ENCODE assay signal across 14 cellular contexts in genomic region chr17:32274101-32274500, GRCh38. TPM values are rescaled to one million over a fixed set of nuclear protein-coding genes. Genes with fewer than 3 reads are reported as not detected.
A peak's percentile ranks its signal among the peaks of the same experiment; 100 is the strongest.
DNase-seq lines count a peak whose midpoint lies in the region; ATAC-seq and TF ChIP-seq lines count a peak whose summit lies in the region.
"Had no signal": no experiment of that assay in that cellular context is flagged by ENCODE, and none has a peak within 500 bp of the region (broad histone marks: within the 10 kb centered on the region; RNA-seq: fewer than 3 reads in every experiment).

No MANE protein-coding gene starts in this region.

- H2BK15ac ChIP-seq in H9 (ENCODE audit: low read depth, low read length) = no peak overlapping the region

- no peaks in the 10 kb centered on the region for H3K9me3 ChIP-seq in H9 (ENCODE audit: control insufficient read depth, low read depth, low read length)
- H3K9me3 ChIP-seq in uterus = no peaks in the 10 kb centered on the region
- H3K9me3 ChIP-seq: BLaER1, Caco-2 had no signal

- H3K27me3 Mint-ChIP-seq in H9 (ENCODE audit: low read depth) (peaks cover 37% of the 10 kb centered on the region), brain (peaks cover 8% of the 10 kb centered on the region)

- no peak overlapping the region for H2BK5ac ChIP-seq in H9 (ENCODE audit: insufficient read length, low read length)

- no peak overlapping the region for H4K8ac ChIP-seq in H9 (replicated peaks; ENCODE audit: insufficient read length, low read depth, low read length)

- H3K4me3 ChIP-seq in uterus = no peak overlapping the region
- H3K4me3 ChIP-seq: BLaER1, GM23248 had no signal

- H3K79me2 ChIP-seq in H9 (ENCODE audit: insufficient read depth, low read length) = no peaks in the 10 kb centered on the region

- H2BK20ac ChIP-seq in H9 (ENCODE audit: low read depth, low read length, poor library complexity, severe bottlenecking) = no peak overlapping the region

- WGBS in H9 (ENCODE audit: extremely low coverage, insufficient read length, low lambda C conversion rate) = no CpG with 5 or more reads among the region's 5 CpGs

- no peak overlapping the region for H3K56ac ChIP-seq in H9 (ENCODE audit: insufficient read length, low read depth, low read length)

- no peaks in the 10 kb centered on the region for H3K36me3 ChIP-seq in uterus
- H3K36me3 ChIP-seq: BLaER1 had no signal

- TF ChIP-seq CTCF in H9 (conservative IDR thresholded peaks at IDR 0.05) (no peak), brain (conservative IDR thresholded peaks at IDR 0.05) (no peak), uterus (IDR thresholded peaks at IDR 0.05) (no peak)

- TF ChIP-seq POLR2A in uterus (IDR thresholded peaks at IDR 0.05) = no peak

- H3K9ac ChIP-seq in H9 (ENCODE audit: extremely low read depth, insufficient read length, low read length) = no peak overlapping the region
- H3K9ac ChIP-seq: BLaER1, GM23248 had no signal

- H4K20me1 ChIP-seq in H9 (ENCODE audit: control insufficient read depth, insufficient read depth, insufficient read length) = peaks cover 2% of the 10 kb centered on the region

- H3T11ph ChIP-seq in H9 (ENCODE audit: low read length) = no peak overlapping the region

- H4K5ac ChIP-seq in H9 (ENCODE audit: insufficient read length, low read depth, low read length) = no peak overlapping the region

- H3K23ac ChIP-seq in H9 (ENCODE audit: insufficient read length, low read depth, low read length) = no peak overlapping the region

- no peak overlapping the region for H3K18ac ChIP-seq in H9 (ENCODE audit: insufficient read length, low read depth, low read length)

- peaks cover 0 to 8% (median 2%) of the 10 kb centered on the region in 3 experiments; a peak in 3 of 7 replicates for H3K36me3 Mint-ChIP-seq in H9 (ENCODE audit: insufficient read depth in 1 of 3, low read depth in 3 of 3)
- no peaks in the 10 kb centered on the region for H3K36me3 Mint-ChIP-seq in brain

- H3K14ac ChIP-seq in H9 (ENCODE audit: insufficient read depth, low read length) = peak overlapping the region; percentile 35; the same call in 1 of the 2 replicates

- H4K91ac ChIP-seq in H9 (ENCODE audit: insufficient read length, low read depth, low read length) = no peak overlapping the region

- H3K4me1 ChIP-seq in H9 (ENCODE audit: insufficient read depth, low read length) (peaks cover 14% of the 10 kb centered on the region), uterus (no peaks in the 10 kb centered on the region)
- H3K4me1 ChIP-seq: Caco-2 had no signal

- intact Hi-C loops in uterus (cut with DNase I; ENCODE audit: low total_unique reads) = no loop called here

- H2AK5ac ChIP-seq in H9 (ENCODE audit: insufficient read length, low read length) = no peak overlapping the region

- H3K27ac ChIP-seq in H9 (ENCODE audit: insufficient read length, low read depth, low read length) = no peak overlapping the region
- H3K27ac ChIP-seq in uterus = no peak overlapping the region
- H3K27ac ChIP-seq: BLaER1, GM23248 had no signal

- H3K79me1 ChIP-seq in H9 (ENCODE audit: insufficient read depth, low read depth, low read length, poor library complexity, severe bottlenecking) = no peaks in the 10 kb centered on the region

- no peak for DNase-seq in H9
- peak; percentile 93 for DNase-seq in islet precursor cell
- DNase-seq in HCEC 1CT = no peak
- DNase-seq in uterus = no peak
- DNase-seq: Caco-2; CD4-positive, alpha-beta T cell; GM23248; IMR-90; Karpas-422; KBM-7 had no signal

- no peak overlapping the region for H2BK120ac ChIP-seq in H9 (ENCODE audit: low read depth, low read length, poor library complexity, severe bottlenecking)

- ATAC-seq in SK-N-SH treated with all-trans-retinoic acid at 6 μM for 48 hours (no peak), HG02884 (IDR thresholded peaks at IDR 0.05; ENCODE audit: unreplicated experiment) (no peak)

- no peak overlapping the region for H2BK12ac ChIP-seq in H9 (ENCODE audit: insufficient read length, low read depth, low read length)

- no peak overlapping the region for H2AFZ ChIP-seq in H9 (ENCODE audit: low read length)
- H2AFZ ChIP-seq: GM23248 had no signal

- H3K23me2 ChIP-seq in H9 (ENCODE audit: insufficient read length, low read depth, low read length, poor library complexity, severe bottlenecking) = no peaks in the 10 kb centered on the region

- H3K9me3 Mint-ChIP-seq in H9 (no peaks in the 10 kb centered on the region), brain (no peaks in the 10 kb centered on the region)
- H3K9me3 Mint-ChIP-seq: CD4-positive, alpha-beta T cell had no signal

- H3K4me1 Mint-ChIP-seq in H9 (peaks cover 48 to 71% of the 10 kb centered on the region in 2 experiments), brain (peaks cover 50% of the 10 kb centered on the region)

- H3K27ac Mint-ChIP-seq in H9 (0 out of 7 replicates have a peak overlapping the region, but pooled peaks of 2 of the 3 experiments have one; percentile 60 to 76), brain (peak overlapping the region in 3 of 5 experiments; percentile 54 to 93 (median 88))
- H3K27ac Mint-ChIP-seq: CD4-positive, alpha-beta T cell had no signal

- H3K4me2 ChIP-seq in H9 (ENCODE audit: insufficient read depth, insufficient read length, low read length) = no peak overlapping the region

- H3K4ac ChIP-seq in H9 (ENCODE audit: low read depth, low read length) = no peak overlapping the region

- H3K4me3 Mint-ChIP-seq in H9 (no peak overlapping the region), brain (no peak overlapping the region)
- H3K4me3 Mint-ChIP-seq: CD4-positive, alpha-beta T cell had no signal

- H3K27me3 ChIP-seq in H9 (ENCODE audit: insufficient read depth, low read length) = no peaks in the 10 kb centered on the region
- no peaks in the 10 kb centered on the region for H3K27me3 ChIP-seq in uterus

TF ChIP-seq in SK-N-SH treated with all-trans-retinoic acid at 6 μM for 48 hours, 23 proteins besides CTCF, POLR2A, EP300 and RAD21 (continues in another document):
- TF ChIP-seq RARB (CRISPR knock-in tag; IDR thresholded peaks at IDR 0.05) = no peak
- TF ChIP-seq ZFP30 (CRISPR knock-in tag; IDR thresholded peaks at IDR 0.05) = no peak
- no peak for TF ChIP-seq OSR1 (CRISPR knock-in tag; IDR thresholded peaks at IDR 0.05)
- no peak for TF ChIP-seq ZFP3 (CRISPR knock-in tag; IDR thresholded peaks at IDR 0.05)
- TF ChIP-seq, protein P1, sequence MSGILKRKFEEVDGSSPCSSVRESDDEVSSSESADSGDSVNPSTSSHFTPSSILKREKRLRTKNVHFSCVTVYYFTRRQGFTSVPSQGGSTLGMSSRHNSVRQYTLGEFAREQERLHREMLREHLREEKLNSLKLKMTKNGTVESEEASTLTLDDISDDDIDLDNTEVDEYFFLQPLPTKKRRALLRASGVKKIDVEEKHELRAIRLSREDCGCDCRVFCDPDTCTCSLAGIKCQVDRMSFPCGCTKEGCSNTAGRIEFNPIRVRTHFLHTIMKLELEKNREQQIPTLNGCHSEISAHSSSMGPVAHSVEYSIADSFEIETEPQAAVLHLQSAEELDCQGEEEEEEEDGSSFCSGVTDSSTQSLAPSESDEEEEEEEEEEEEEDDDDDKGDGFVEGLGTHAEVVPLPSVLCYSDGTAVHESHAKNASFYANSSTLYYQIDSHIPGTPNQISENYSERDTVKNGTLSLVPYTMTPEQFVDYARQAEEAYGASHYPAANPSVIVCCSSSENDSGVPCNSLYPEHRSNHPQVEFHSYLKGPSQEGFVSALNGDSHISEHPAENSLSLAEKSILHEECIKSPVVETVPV (CRISPR knock-in tag; IDR thresholded peaks at IDR 0.05) = no peak
- no peak for TF ChIP-seq ZC3H10 (CRISPR knock-in tag; IDR thresholded peaks at IDR 0.05)
- TF ChIP-seq TCF4 (CRISPR knock-in tag; IDR thresholded peaks at IDR 0.05; ENCODE audit: borderline replicate concordance) = no peak
- TF ChIP-seq TSHZ2 (CRISPR knock-in tag; IDR thresholded peaks at IDR 0.05) = no peak
- no peak for TF ChIP-seq ISL1 (CRISPR knock-in tag; IDR thresholded peaks at IDR 0.05)
- TF ChIP-seq CREB5 (CRISPR knock-in tag; IDR thresholded peaks at IDR 0.05; ENCODE audit: low read depth) = no peak
- no peak for TF ChIP-seq SNAI2 (CRISPR knock-in tag; IDR thresholded peaks at IDR 0.05)
- TF ChIP-seq GLIS3 (CRISPR knock-in tag; IDR thresholded peaks at IDR 0.05) = no peak
- no peak for TF ChIP-seq ZNF70 (CRISPR knock-in tag; IDR thresholded peaks at IDR 0.05)
- no peak for TF ChIP-seq ESRRG (CRISPR knock-in tag; IDR thresholded peaks at IDR 0.05)

RNA-seq across cellular contexts. Expression of gene RHBDL3, which starts 8.5 kb away (rescaled TPM):
- total RNA-seq in H9 (2021) (8.7 and 12.5 TPM in 2 replicates), uterus (1 to 10 TPM in 2 of 4 donors, under 1 TPM in 1, not detected in 1; 0.29 to 3.8 (median 2.4) TPM)
- 26.6 TPM for polyA plus RNA-seq in brain (ENCODE audit: insufficient read depth, low read depth, low replicate concordance)
- total RNA-seq: Caco-2 had no signal
